ENCODE assay signal across 8 cellular contexts in the genomic region with DNA sequence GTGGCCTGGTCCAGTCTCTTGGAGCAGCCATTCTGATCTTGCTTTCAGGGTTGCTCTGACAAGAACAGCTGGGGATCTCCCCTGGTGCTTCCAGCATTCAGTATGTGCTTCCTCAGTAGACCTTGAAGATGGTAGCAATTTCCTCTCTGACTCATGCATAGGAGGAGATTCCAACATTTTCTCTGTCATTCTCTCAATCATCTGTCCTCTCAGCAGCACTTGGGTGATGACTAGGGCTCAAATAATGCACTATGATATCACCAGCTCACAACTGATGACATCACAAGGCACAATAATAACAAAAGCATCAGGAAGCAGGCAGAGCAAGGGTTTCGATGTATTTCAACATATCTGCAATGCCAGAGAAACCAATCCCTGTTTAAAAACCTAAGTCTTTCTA. TPM values are rescaled to one million over a fixed set of nuclear protein-coding genes. Genes with fewer than 3 reads are reported as not detected.
DNase-seq lines count a peak whose midpoint lies in the region; FAIRE-seq and TF ChIP-seq lines count a peak whose summit lies in the region.

No MANE protein-coding gene starts in this region.

- TF ChIP-seq POLR2A in H54 (IDR thresholded peaks at IDR 0.05; ENCODE audit: low read depth, low read length) = no peak

- DNase-seq in Daoy (ENCODE audit: low read depth) (peak; percentile 81), H54 (ENCODE audit: insufficient read length, low spot score) (peak; percentile 28), RKO (ENCODE audit: low spot score) (peak; percentile 100), kidney glomerular epithelial cell (lab: John Stamatoyannopoulos, UW) (peak; percentile 96), GDM1 (lab: John Stamatoyannopoulos, UW) (no peak), NCI-H2107 (lab: John Stamatoyannopoulos, UW) (no peak), mesenteric fat pad (ENCODE audit: low spot score) (no peak)
- no peak for DNase-seq in stimulated activated CD4-positive, alpha-beta T cell treated with anti-CD3 and anti-CD28 coated beads, Interleukin-4, amount 100 ng/mL, for 24 hours

- peak; percentile 98 for FAIRE-seq in H54 (lab: Jason Lieb, UNC)

RNA-seq across cellular contexts. Expression of a gene that starts 52.7 kb away (rescaled TPM):
- total RNA-seq in Daoy (2014; rRNA removed; shearing (Covaris generic)) = 23.2 and 65.5 TPM in 2 replicates
- 133 TPM for total RNA-seq in mesenteric fat pad

Comparison
In these comparisons a context has a peak if more than half of its experiments do, and no peak if none do; other contexts are left out.
1. DNase-seq: peak in Daoy (single experiment), H54 (single experiment), RKO (single experiment) and kidney glomerular epithelial cell (single experiment); none in GDM1 (single experiment), NCI-H2107 (single experiment), mesenteric fat pad (single experiment) and stimulated activated CD4-positive, alpha-beta T cell treated with anti-CD3 and anti-CD28 coated beads, Interleukin-4, amount 100 ng/mL, for 24 hours (single experiment).